ENCODE assay signal across 8 cellular contexts in genomic region chr10:96642973-96643372, GRCh38. TPM values are rescaled to one million over a fixed set of nuclear protein-coding genes. Genes with fewer than 3 reads are reported as not detected.
DNase-seq lines count a peak whose midpoint lies in the region; ATAC-seq, FAIRE-seq and TF ChIP-seq lines count a peak whose summit lies in the region.

No MANE protein-coding gene starts in this region.

- H3K9me3 ChIP-seq in AG04450 (ENCODE audit: control insufficient read depth, insufficient read depth, low read length): no peaks in the 10 kb centered on the region
- H3K9me3 ChIP-seq in esophagus squamous epithelium: no peaks in the 10 kb centered on the region
- H3K9me3 ChIP-seq in neural progenitor cell (ENCODE audit: low read depth): no peaks in the 10 kb centered on the region

- H3K36me3 Mint-ChIP-seq in activated CD8-positive, alpha-beta T cell treated with anti-CD3 and anti-CD28 coated beads, Interleukin-2, amount 10 ng/mL, durations not matched to agents 7 days and 5 days (ENCODE audit: low read depth): no peaks in the 10 kb centered on the region
- H3K36me3 Mint-ChIP-seq in neural progenitor cell: no peaks in the 10 kb centered on the region

- TF ChIP-seq POLR2A in esophagus squamous epithelium (IDR thresholded peaks at IDR 0.05): no peak

- H3K27me3 ChIP-seq in AG04450 (ENCODE audit: control insufficient read depth, insufficient read depth, low read length): peaks cover 15% of the 10 kb centered on the region
- no peaks in the 10 kb centered on the region for H3K27me3 ChIP-seq in esophagus squamous epithelium
- H3K27me3 ChIP-seq in neural progenitor cell: no peaks in the 10 kb centered on the region

- no peak overlapping the region for H3K9ac ChIP-seq in neural progenitor cell

- H3K4me2 ChIP-seq in neural progenitor cell: no peak overlapping the region

- no peak overlapping the region for H2AFZ ChIP-seq in neural progenitor cell (replicated peaks)

- H3K27me3 Mint-ChIP-seq in activated CD8-positive, alpha-beta T cell treated with anti-CD3 and anti-CD28 coated beads, Interleukin-2, amount 10 ng/mL, durations not matched to agents 7 days and 5 days (ENCODE audit: low read depth): peaks cover 3% of the 10 kb centered on the region
- peaks cover 8% of the 10 kb centered on the region for H3K27me3 Mint-ChIP-seq in neural progenitor cell (ENCODE audit: insufficient read depth, low read depth)

- no peak overlapping the region for H3K27ac Mint-ChIP-seq in activated CD8-positive, alpha-beta T cell treated with anti-CD3 and anti-CD28 coated beads, Interleukin-2, amount 10 ng/mL, durations not matched to agents 7 days and 5 days
- H3K27ac Mint-ChIP-seq in neural progenitor cell: no peak overlapping the region

- FAIRE-seq in GM18507 (lab: Jason Lieb, UNC) (peak; percentile 87), urothelium cell line (lab: Jason Lieb, UNC) (no peak)

- CTCF ChIA-PET in AG04450 (lab: Charles Lee): interaction anchor here (0.6 to 4.1 kb wide), 5 partner anchors 9 to 1791 kb away, joined by 3 to 24 read pairs (median 3); no protein-coding TSS in a partner anchor
- CTCF ChIA-PET in activated CD8-positive, alpha-beta T cell treated with anti-CD3 and anti-CD28 coated beads, Interleukin-2, amount 10 ng/mL, durations not matched to agents 7 days and 5 days (lab: Charles Lee): interaction anchor here (0.7 to 5.9 kb wide), 15 partner anchors 9 to 382 kb away, joined by 3 to 58 read pairs (median 4); no protein-coding TSS in a partner anchor

- WGBS in esophagus squamous epithelium, 2 donors: 55 to 56% methylated on average over 4 of the region's 4 CpGs

- TF ChIP-seq CTCF in AG04450 (IDR thresholded peaks at IDR 0.05; ENCODE audit: low read depth, low read length) (peak; percentile 46), esophagus squamous epithelium (IDR thresholded peaks at IDR 0.05) (peak; percentile 29 to 56 (median 39)), neural progenitor cell (IDR thresholded peaks at IDR 0.05) (peak; percentile 73)

- H3K27ac ChIP-seq in AG04450 (ENCODE audit: low read depth, low read length) (no peak overlapping the region), esophagus squamous epithelium (no peak overlapping the region), neural progenitor cell (no peak overlapping the region)

- intact Hi-C loops in esophagus squamous epithelium (cut with DNase I): loop anchor here (10.0 kb wide), 1 partner anchor 182 kb away; no protein-coding TSS in a partner anchor

- no peaks in the 10 kb centered on the region for H3K79me2 ChIP-seq in neural progenitor cell (ENCODE audit: low read depth)

- H3K9me3 Mint-ChIP-seq in activated CD8-positive, alpha-beta T cell treated with anti-CD3 and anti-CD28 coated beads, Interleukin-2, amount 10 ng/mL, durations not matched to agents 7 days and 5 days (ENCODE audit: insufficient read depth): no peaks in the 10 kb centered on the region
- H3K9me3 Mint-ChIP-seq in neural progenitor cell: no peaks in the 10 kb centered on the region

- peak; percentile 84 for ATAC-seq in activated CD8-positive, alpha-beta T cell treated with anti-CD3 and anti-CD28 coated beads, Interleukin-2, amount 10 ng/mL, durations not matched to agents 7 days and 5 days

- H3K4me1 Mint-ChIP-seq in activated CD8-positive, alpha-beta T cell treated with anti-CD3 and anti-CD28 coated beads, Interleukin-2, amount 10 ng/mL, durations not matched to agents 7 days and 5 days (ENCODE audit: low read depth): peaks cover 28% of the 10 kb centered on the region
- peaks cover 9% of the 10 kb centered on the region for H3K4me1 Mint-ChIP-seq in neural progenitor cell

- H3K4me3 ChIP-seq in AG04450 (ENCODE audit: low read depth, low read length) (no peak overlapping the region), esophagus squamous epithelium (no peak overlapping the region), neural progenitor cell (no peak overlapping the region)

- no peaks in the 10 kb centered on the region for H3F3A ChIP-seq in neural progenitor cell (ENCODE audit: low read depth)

- H3K36me3 ChIP-seq in esophagus squamous epithelium: no peaks in the 10 kb centered on the region
- H3K36me3 ChIP-seq in neural progenitor cell: no peaks in the 10 kb centered on the region

- DNase-seq in AG04450 (ENCODE audit: low read depth, low spot score) (no peak), GM18507 (ENCODE audit: extremely low spot score, insufficient read length, low read depth) (no peak), NCI-H524 (lab: John Stamatoyannopoulos, UW) (peak; percentile 10 to 46), esophagus squamous epithelium (lab: John Stamatoyannopoulos, UW) (peak; percentile 10), neural progenitor cell (ENCODE audit: low spot score) (peak; percentile 75), urothelium cell line (ENCODE audit: low spot score) (peak; percentile 13), NCI-H187 (lab: John Stamatoyannopoulos, UW) (no peak)
- DNase-seq in activated CD8-positive, alpha-beta T cell treated with anti-CD3 and anti-CD28 coated beads, Interleukin-2, amount 10 ng/mL, durations not matched to agents 7 days and 5 days: peak; percentile 84

- H4K20me1 ChIP-seq in neural progenitor cell (ENCODE audit: low read depth): no peaks in the 10 kb centered on the region

- H3K4me3 Mint-ChIP-seq in activated CD8-positive, alpha-beta T cell treated with anti-CD3 and anti-CD28 coated beads, Interleukin-2, amount 10 ng/mL, durations not matched to agents 7 days and 5 days: no peak overlapping the region
- no peak overlapping the region for H3K4me3 Mint-ChIP-seq in neural progenitor cell

- POLR2A ChIA-PET in AG04450 (lab: Yijun Ruan, JAX): no interaction called here
- POLR2A ChIA-PET in activated CD8-positive, alpha-beta T cell treated with anti-CD3 and anti-CD28 coated beads, Interleukin-2, amount 10 ng/mL, durations not matched to agents 7 days and 5 days (lab: Charles Lee): interaction anchor here (0.9 kb wide), 1 partner anchor 9 kb away, joined by 3 read pairs; no protein-coding TSS in a partner anchor

- H3K4me1 ChIP-seq in esophagus squamous epithelium: no peaks in the 10 kb centered on the region
- no peaks in the 10 kb centered on the region for H3K4me1 ChIP-seq in neural progenitor cell

RNA-seq across cellular contexts. Expression of gene TM9SF3, which starts 56.2 kb away (rescaled TPM):
- 61.3 and 90.7 TPM in 2 replicates for polyA plus RNA-seq in AG04450 (2011; rRNA removed)
- polyA minus RNA-seq in AG04450 (2011; rRNA and poly(A)+ RNA removed): 59.8 and 130 TPM in 2 replicates
- 10 to 100 TPM; 73.1 to 75.4 TPM for total RNA-seq in activated CD8-positive, alpha-beta T cell treated with anti-CD3 and anti-CD28 coated beads, Interleukin-2, amount 10 ng/mL, durations not matched to agents 7 days and 5 days
- total RNA-seq in esophagus squamous epithelium: 10 to 100 TPM; 36.7 to 86.4 (median 72.4) TPM
- 73.1 and 122 TPM in 2 replicates for total RNA-seq in neural progenitor cell (ENCODE audit: low replicate concordance)

Comparison
In these comparisons a context has a peak if more than half of its experiments do, and no peak if none do; other contexts are left out.
1. DNase-seq: peak in NCI-H524 (2 of 2), activated CD8-positive, alpha-beta T cell treated with anti-CD3 and anti-CD28 coated beads, Interleukin-2, amount 10 ng/mL, durations not matched to agents 7 days and 5 days (single experiment), esophagus squamous epithelium (single experiment), neural progenitor cell (single experiment) and urothelium cell line (single experiment); none in AG04450 (single experiment), GM18507 (single experiment) and NCI-H187 (0 of 2).
2. Peak in every context shown above with its lines, with median percentiles within 50 percentile points of each other: CTCF ChIP-seq.